ENCODE assay signal across 1 cellular context in the genomic region with DNA sequence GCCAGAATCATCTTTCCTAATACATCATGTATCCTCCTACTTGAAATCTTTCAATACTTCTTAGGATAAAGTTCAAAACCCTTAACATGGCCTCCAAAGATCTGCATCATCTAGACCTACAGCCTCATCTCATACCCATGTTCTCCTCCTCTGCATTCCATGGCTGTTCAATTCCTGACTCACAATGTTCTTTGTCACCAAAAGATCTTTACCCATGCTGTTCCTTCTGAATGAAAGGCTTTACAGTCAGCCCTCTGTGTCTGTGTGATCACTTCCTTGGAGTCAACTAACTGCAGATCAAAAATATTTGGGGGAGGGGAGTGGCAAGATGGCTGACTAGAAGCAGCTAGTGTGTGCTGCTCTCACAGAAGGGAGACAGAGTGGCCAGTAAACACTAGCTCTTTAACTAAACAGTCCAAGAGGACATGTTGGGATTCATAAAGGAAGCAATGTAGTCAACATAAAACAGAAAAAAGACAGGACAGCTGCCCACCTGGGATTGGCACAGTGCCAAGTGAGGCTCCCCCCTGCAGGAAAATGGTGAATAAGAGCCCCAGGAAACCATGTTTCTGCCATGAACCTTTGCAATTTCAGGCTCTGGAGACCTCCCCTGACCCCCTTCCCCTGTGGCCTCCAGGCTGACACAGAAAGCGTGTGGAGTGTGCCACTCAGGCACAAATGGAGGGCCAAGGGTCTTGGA.
A peak's percentile ranks its signal among the peaks of the same experiment; 100 is the strongest.
TF ChIP-seq lines count a peak whose summit lies in the region.

No MANE protein-coding gene starts in this region.

TF ChIP-seq in K562, 482 proteins besides CTCF, POLR2A, EP300 and RAD21:
- no peak for TF ChIP-seq DDX20 (tag; IDR thresholded peaks at IDR 0.05; ENCODE audit: low read depth)
- no peak for TF ChIP-seq HLTF (IDR thresholded peaks at IDR 0.05)
- TF ChIP-seq NFIC (IDR thresholded peaks at IDR 0.05), result peak; percentile 96
- peak; percentile 85 for TF ChIP-seq NFIX (CRISPR knock-in tag; IDR thresholded peaks at IDR 0.05; ENCODE audit: low read depth)
